ENCODE assay signal across 19 cellular contexts in the genomic region with DNA sequence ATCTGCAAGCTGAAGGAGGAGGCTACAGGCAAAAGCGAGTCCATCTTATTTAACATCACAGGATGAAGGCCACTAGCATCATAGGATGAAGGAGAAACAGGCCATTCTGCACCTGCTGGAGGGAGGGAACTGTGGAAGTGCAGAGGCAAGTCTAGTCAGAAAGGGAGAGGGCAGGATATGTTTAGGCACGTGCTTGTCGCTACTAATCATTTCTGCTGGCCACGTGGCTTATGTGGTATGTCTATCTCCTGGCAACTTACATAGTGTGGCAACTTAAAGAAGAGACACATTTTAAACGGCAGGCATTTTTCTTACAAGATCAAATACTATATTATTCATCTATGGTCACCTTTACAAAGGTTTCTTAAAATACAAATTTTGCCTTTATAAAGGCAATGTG.
DNase-seq lines count a peak whose midpoint lies in the region; ATAC-seq and TF ChIP-seq lines count a peak whose summit lies in the region.
"Had no signal": no experiment of that assay in that cellular context is flagged by ENCODE, and none has a peak within 500 bp of the region (broad histone marks: within the 10 kb centered on the region; RNA-seq: fewer than 3 reads in every experiment).

No MANE protein-coding gene starts in this region.

- no peaks in the 10 kb centered on the region for H3K9me3 Mint-ChIP-seq in immature natural killer cell

- no peak overlapping the region for H3K4me3 ChIP-seq in RWPE2 (ENCODE audit: severe bottlenecking)
- no peak overlapping the region for H3K4me3 ChIP-seq in iPS-18a (ENCODE audit: low read length)
- H3K4me3 ChIP-seq in tibial artery, result no peak overlapping the region
- H3K4me3 ChIP-seq: hepatocyte, mucosa of descending colon, ovary, sigmoid colon, thyroid gland had no signal

- H3K27ac ChIP-seq in RWPE2 (ENCODE audit: poor library complexity, severe bottlenecking) (peak overlapping the region; percentile 19), iPS-18a (ENCODE audit: low read length) (peak overlapping the region; percentile 38), tibial artery (no peak overlapping the region)
- H3K27ac ChIP-seq: hepatocyte, ovary, sigmoid colon, thyroid gland had no signal

- H3K27me3 ChIP-seq in RWPE2 (ENCODE audit: insufficient read depth, poor library complexity, severe bottlenecking), result no peaks in the 10 kb centered on the region
- no peaks in the 10 kb centered on the region for H3K27me3 ChIP-seq in iPS-18a (ENCODE audit: control insufficient read depth, insufficient read depth, low read length)
- no peaks in the 10 kb centered on the region for H3K27me3 ChIP-seq in tibial artery
- H3K27me3 ChIP-seq: hepatocyte, ovary, sigmoid colon, thyroid gland had no signal

- ATAC-seq in RWPE2 (ENCODE audit: low read depth), result peak; percentile 80
- no peak for ATAC-seq in GM18511 (IDR thresholded peaks at IDR 0.05; ENCODE audit: unreplicated experiment)
- ATAC-seq: left cardiac atrium, mucosa of descending colon, Right ventricle myocardium inferior had no signal

- no peak overlapping the region for H3K9ac ChIP-seq in iPS-18a (ENCODE audit: low read length)

- H3K36me3 ChIP-seq in RWPE2 (ENCODE audit: low read depth) (no peaks in the 10 kb centered on the region), iPS-18a (ENCODE audit: control insufficient read depth, low read depth, low read length) (no peaks in the 10 kb centered on the region), tibial artery (no peaks in the 10 kb centered on the region)
- H3K36me3 ChIP-seq: ovary, sigmoid colon, thyroid gland had no signal

- no peaks in the 10 kb centered on the region for H3K36me3 Mint-ChIP-seq in immature natural killer cell

- no peak for TF ChIP-seq CTCF in RWPE2 (IDR thresholded peaks at IDR 0.05; ENCODE audit: poor library complexity, severe bottlenecking)
- no peak for TF ChIP-seq CTCF in tibial artery (IDR thresholded peaks at IDR 0.05)

- H3K27ac Mint-ChIP-seq in immature natural killer cell, result no peak overlapping the region

- DNase-seq in GDM1 (lab: John Stamatoyannopoulos, UW), result peak; percentile 16
- peak; percentile 40 for DNase-seq in HPDE6-E6E7 (ENCODE audit: extremely low spot score)
- no peak for DNase-seq in RWPE2 (ENCODE audit: low spot score)
- no peak for DNase-seq in tibial artery
- DNase-seq in immature natural killer cell, result no peak
- DNase-seq: activated CD4-positive, CD25-positive, alpha-beta regulatory T cell; activated naive CD4-positive, alpha-beta T cell treated with Interleukin-2 at 50 U/mL for 16 hours; left cardiac atrium; mucosa of descending colon; NCI-H1092; ovary; sigmoid colon; stimulated activated CD4-positive, alpha-beta T cell treated with anti-CD3 and anti-CD28 coated beads, Interleukin-2, amount 100 ng/mL, for 24 hours; T-helper 1 cell; thyroid gland had no signal

- H3K9me3 ChIP-seq in RWPE2 (ENCODE audit: severe bottlenecking), result no peaks in the 10 kb centered on the region
- no peaks in the 10 kb centered on the region for H3K9me3 ChIP-seq in iPS-18a (ENCODE audit: control insufficient read depth, low read depth, low read length)
- H3K9me3 ChIP-seq in tibial artery, result no peaks in the 10 kb centered on the region
- H3K9me3 ChIP-seq: mucosa of descending colon, ovary, sigmoid colon, thyroid gland had no signal

- intact Hi-C loops in tibial artery (cut with DNase I; ENCODE audit: low total_unique reads), result no loop called here

- peaks cover 51 to 69% of the 10 kb centered on the region in 2 donors for H3K4me1 Mint-ChIP-seq in immature natural killer cell

- no peak overlapping the region for H3K4me3 Mint-ChIP-seq in immature natural killer cell

- H3K4me1 ChIP-seq in RWPE2 (ENCODE audit: insufficient read depth, poor library complexity, severe bottlenecking), result peaks cover 33% of the 10 kb centered on the region
- peaks cover 83% of the 10 kb centered on the region for H3K4me1 ChIP-seq in iPS-18a (ENCODE audit: control insufficient read depth, low read depth, low read length)
- H3K4me1 ChIP-seq in tibial artery, result peaks cover 0 to 96% (median 45%) of the 10 kb centered on the region in 4 donors

- peaks cover 2 to 4% (median 2%) of the 10 kb centered on the region in 3 donors for H3K27me3 Mint-ChIP-seq in immature natural killer cell (ENCODE audit: low read depth in 3 of 3)

Comparison
In these comparisons a context has a peak if more than half of its experiments do, and no peak if none do; other contexts are left out.
1. DNase-seq: peak in GDM1 (single experiment) and HPDE6-E6E7 (single experiment); none in RWPE2 (single experiment), tibial artery (0 of 2) and immature natural killer cell (0 of 3).
2. H3K27ac ChIP-seq: peak in RWPE2 (single experiment) and iPS-18a (single experiment); none in tibial artery (0 of 2).